In genomic region chr5:129930221-129930620, GRCh38 we compare ENCODE assay signal across 31 cellular contexts.
"Had no signal": no experiment of that assay in that cellular context is flagged by ENCODE, and none has a peak within 500 bp of the region (broad histone marks: within the 10 kb centered on the region; RNA-seq: fewer than 3 reads in every experiment).

No MANE protein-coding gene starts in this region.

- H3K4me3 ChIP-seq: breast epithelium, cardiac muscle cell, coronary artery, dorsolateral prefrontal cortex, gastroesophageal sphincter had no signal

- H3K27me3 Mint-ChIP-seq: activated CD4-positive, alpha-beta T cell treated with anti-CD3 and anti-CD28 coated beads, Interleukin-2, amount 10 ng/mL, durations not matched to agents 24 days and 14 days; activated CD8-positive, alpha-beta memory T cell treated with anti-CD3 and anti-CD28 coated beads, Interleukin-2, amount 10 ng/mL, durations not matched to agents 7 days and 5 days; activated naive CD4-positive, alpha-beta T cell treated with anti-CD3 and anti-CD28 coated beads, Interleukin-2, amount 10 ng/mL, durations not matched to agents 7 days and 5 days; brain; dendritic cell treated with granulocyte-macrophage colony-stimulating factor and Interleukin-4, amounts not matched to agents 40 ng/mL and 50 ng/mL, for 4 days had no signal

- H3K9me3 ChIP-seq: breast epithelium, gastroesophageal sphincter had no signal

- H3K27me3 ChIP-seq: breast epithelium, cardiac muscle cell, dorsolateral prefrontal cortex, gastroesophageal sphincter had no signal

- H3K36me3 ChIP-seq: breast epithelium, cardiac muscle cell, gastroesophageal sphincter had no signal

- H3K27ac Mint-ChIP-seq: activated CD4-positive, alpha-beta memory T cell treated with anti-CD3 and anti-CD28 coated beads for 36 hours; activated CD4-positive, alpha-beta T cell treated with anti-CD3 and anti-CD28 coated beads for 36 hours; activated CD4-positive, alpha-beta T cell treated with anti-CD3 and anti-CD28 coated beads, Interleukin-2, amount 10 ng/mL, durations not matched to agents 24 days and 14 days; activated CD8-positive, alpha-beta memory T cell treated with anti-CD3 and anti-CD28 coated beads, Interleukin-2, amount 10 ng/mL, durations not matched to agents 7 days and 5 days; activated CD8-positive, alpha-beta T cell treated with anti-CD3 and anti-CD28 coated beads, Interleukin-2, amount 10 ng/mL, durations not matched to agents 7 days and 5 days; activated naive CD4-positive, alpha-beta T cell treated with anti-CD3 and anti-CD28 coated beads, Interleukin-2, amount 10 ng/mL, durations not matched to agents 7 days and 5 days; activated naive CD8-positive, alpha-beta T cell; activated T-helper 1 cell treated with anti-CD3 and anti-CD28 coated beads, Interleukin-12 subunit alpha, Interleukin-12 subunit beta, Interleukin-2, Interleukin-4 antibody, amounts not matched to agents 30 ng/mL and 10 ng/mL and 1 ng/mL, durations not matched to agents 14 hours and 24 hours and 36 hours; dendritic cell treated with granulocyte-macrophage colony-stimulating factor and Interleukin-4, amounts not matched to agents 40 ng/mL and 50 ng/mL, for 4 days; endodermal cell had no signal

- H3K27ac ChIP-seq: breast epithelium, cardiac muscle cell, coronary artery, dorsolateral prefrontal cortex, gastroesophageal sphincter had no signal

- H3K9me3 Mint-ChIP-seq: activated CD4-positive, alpha-beta memory T cell treated with anti-CD3 and anti-CD28 coated beads for 36 hours; activated CD4-positive, alpha-beta T cell treated with anti-CD3 and anti-CD28 coated beads, Interleukin-2, amount 10 ng/mL, durations not matched to agents 24 days and 14 days; activated naive CD4-positive, alpha-beta T cell treated with anti-CD3 and anti-CD28 coated beads, Interleukin-2, amount 10 ng/mL, durations not matched to agents 7 days and 5 days; activated T-helper 1 cell treated with anti-CD3 and anti-CD28 coated beads, Interleukin-12 subunit alpha, Interleukin-12 subunit beta, Interleukin-2, Interleukin-4 antibody, amounts not matched to agents 30 ng/mL and 10 ng/mL and 1 ng/mL, durations not matched to agents 14 hours and 24 hours and 36 hours; brain; dendritic cell treated with granulocyte-macrophage colony-stimulating factor and Interleukin-4, amounts not matched to agents 40 ng/mL and 50 ng/mL, for 4 days; endodermal cell had no signal

- H3K4me1 Mint-ChIP-seq: activated CD4-positive, alpha-beta T cell treated with anti-CD3 and anti-CD28 coated beads for 36 hours; activated CD4-positive, alpha-beta T cell treated with anti-CD3 and anti-CD28 coated beads, Interleukin-2, amount 10 ng/mL, durations not matched to agents 24 days and 14 days; activated CD8-positive, alpha-beta memory T cell treated with anti-CD3 and anti-CD28 coated beads, Interleukin-2, amount 10 ng/mL, durations not matched to agents 7 days and 5 days; activated naive CD4-positive, alpha-beta T cell treated with anti-CD3 and anti-CD28 coated beads, Interleukin-2, amount 10 ng/mL, durations not matched to agents 7 days and 5 days; endodermal cell had no signal

- H3K4me3 Mint-ChIP-seq: activated CD4-positive, alpha-beta memory T cell treated with anti-CD3 and anti-CD28 coated beads for 36 hours; activated CD4-positive, alpha-beta T cell treated with anti-CD3 and anti-CD28 coated beads for 36 hours; activated CD4-positive, alpha-beta T cell treated with anti-CD3 and anti-CD28 coated beads, Interleukin-2, amount 10 ng/mL, durations not matched to agents 24 days and 14 days; activated CD8-positive, alpha-beta memory T cell treated with anti-CD3 and anti-CD28 coated beads, Interleukin-2, amount 10 ng/mL, durations not matched to agents 7 days and 5 days; activated CD8-positive, alpha-beta T cell treated with anti-CD3 and anti-CD28 coated beads, Interleukin-2, amount 10 ng/mL, durations not matched to agents 7 days and 5 days; activated naive CD4-positive, alpha-beta T cell treated with anti-CD3 and anti-CD28 coated beads, Interleukin-2, amount 10 ng/mL, durations not matched to agents 7 days and 5 days; activated naive CD8-positive, alpha-beta T cell; activated T-helper 1 cell treated with anti-CD3 and anti-CD28 coated beads, Interleukin-12 subunit alpha, Interleukin-12 subunit beta, Interleukin-2, Interleukin-4 antibody, amounts not matched to agents 30 ng/mL and 10 ng/mL and 1 ng/mL, durations not matched to agents 14 hours and 24 hours and 36 hours; brain; dendritic cell treated with granulocyte-macrophage colony-stimulating factor and Interleukin-4, amounts not matched to agents 40 ng/mL and 50 ng/mL, for 4 days; endodermal cell had no signal

- DNase-seq: activated CD4-positive, alpha-beta memory T cell treated with anti-CD3 and anti-CD28 coated beads for 36 hours; activated CD4-positive, alpha-beta T cell treated with anti-CD3 and anti-CD28 coated beads for 36 hours; activated CD4-positive, alpha-beta T cell treated with anti-CD3 and anti-CD28 coated beads, Interleukin-2, amount 10 ng/mL, durations not matched to agents 24 days and 14 days; activated CD4-positive, CD25-positive, alpha-beta regulatory T cell; activated CD4-positive, CD25-positive, alpha-beta regulatory T cell treated with anti-CD3 and anti-CD28 coated beads, Interleukin-2, amount 50 U/mL, for 72 hours; activated CD8-positive, alpha-beta memory T cell treated with anti-CD3 and anti-CD28 coated beads, Interleukin-2, amount 10 ng/mL, durations not matched to agents 7 days and 5 days; activated CD8-positive, alpha-beta memory T cell treated with anti-CD3 and anti-CD28 coated beads, Interleukin-2, amount 50 U/mL, for 4 hours; activated CD8-positive, alpha-beta T cell treated with anti-CD3 and anti-CD28 coated beads, Interleukin-2, amount 10 ng/mL, durations not matched to agents 7 days and 5 days; activated gamma-delta T cell; activated naive CD4-positive, alpha-beta T cell; activated naive CD4-positive, alpha-beta T cell treated with anti-CD3 and anti-CD28 coated beads, Interleukin-2, amount 10 ng/mL, durations not matched to agents 7 days and 5 days; activated T-cell treated with anti-CD3 and anti-CD28 coated beads, Interleukin-2, amount 50 U/mL, for 1 hour; activated T-cell treated with anti-CD3 and anti-CD28 coated beads, Interleukin-2, amount 50 U/mL, for 48 hours; amygdala; aorta; central memory CD4-positive, alpha-beta T cell; cerebellar nuclear complex; dorsolateral prefrontal cortex; effector memory CD4-positive, alpha-beta T cell; endodermal cell; foreskin melanocyte; head of caudate nucleus; T-helper 2 cell had no signal

- H3K4me1 ChIP-seq: breast epithelium, gastroesophageal sphincter had no signal

- H3K36me3 Mint-ChIP-seq: activated CD4-positive, alpha-beta memory T cell treated with anti-CD3 and anti-CD28 coated beads for 36 hours; activated CD8-positive, alpha-beta memory T cell treated with anti-CD3 and anti-CD28 coated beads, Interleukin-2, amount 10 ng/mL, durations not matched to agents 7 days and 5 days; activated naive CD4-positive, alpha-beta T cell treated with anti-CD3 and anti-CD28 coated beads, Interleukin-2, amount 10 ng/mL, durations not matched to agents 7 days and 5 days; activated naive CD8-positive, alpha-beta T cell; brain had no signal
